17 cellular contexts compared by ENCODE assay signal in the genomic region with DNA sequence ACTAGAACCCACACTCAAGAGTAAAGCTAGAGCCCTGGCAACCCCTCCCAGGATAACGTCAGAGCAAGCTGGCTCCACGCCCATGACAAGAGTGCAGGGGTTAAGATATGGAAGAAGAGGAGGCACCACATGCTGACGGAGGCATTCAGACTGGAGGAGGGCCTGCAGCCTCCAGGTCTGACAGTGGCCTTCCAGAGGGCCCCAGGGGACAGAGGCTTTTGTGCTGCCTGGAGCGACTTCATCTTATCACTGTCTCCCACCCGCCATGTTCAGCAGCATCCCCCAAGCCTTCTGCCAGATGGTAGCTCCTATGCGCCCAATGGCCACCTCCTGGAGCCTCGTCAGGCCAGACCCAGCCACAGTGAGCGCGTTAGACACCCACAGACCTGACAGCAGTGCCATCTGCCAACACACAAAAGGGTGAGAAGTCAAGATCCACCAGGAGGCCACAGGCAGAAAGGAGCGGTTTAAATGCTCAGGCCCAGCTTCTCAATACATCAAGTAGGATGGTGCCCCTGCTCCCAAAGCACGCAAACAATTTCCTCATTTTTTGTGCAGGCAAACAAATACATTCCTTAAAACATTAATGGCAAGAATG.
"Had no signal": no experiment of that assay in that cellular context is flagged by ENCODE, and none has a peak within 500 bp of the region (broad histone marks: within the 10 kb centered on the region; RNA-seq: fewer than 3 reads in every experiment).

No MANE protein-coding gene starts in this region.

- ATAC-seq: activated CD8-positive, alpha-beta T cell treated with anti-CD3 and anti-CD28 coated beads for 36 hours; activated T-helper 17 cell treated with anti-CD3 and anti-CD28 coated beads, Interleukin-2, amount 50 U/mL, for 72 hours; heart left ventricle; left ventricle myocardium superior; stimulated activated effector memory CD8-positive, alpha-beta T cell treated with anti-CD3 and anti-CD28 coated beads, Interleukin-12 subunit alpha, Interleukin-12 subunit beta, amount 100 ng/mL, for 72 hours; T-helper 17 cell had no signal

- H3K36me3 ChIP-seq: brain microvascular endothelial cell, heart left ventricle, prostate gland, right atrium auricular region had no signal

- H3K9me3 ChIP-seq: heart left ventricle, prostate gland, right atrium auricular region, testis had no signal

- H3K4me3 ChIP-seq: heart left ventricle, prostate gland, right atrium auricular region, testis had no signal

- H3K4me1 ChIP-seq: prostate gland, right atrium auricular region, testis had no signal

- H3K27ac ChIP-seq: brain microvascular endothelial cell, heart left ventricle, prostate gland, right atrium auricular region, testis had no signal

- DNase-seq: activated B cell treated with CpG ODN at 0.5 μM for 24 hours; activated CD4-positive, alpha-beta T cell treated with anti-CD3 and anti-CD28 coated beads for 4 hours; activated CD8-positive, alpha-beta T cell treated with anti-CD3 and anti-CD28 coated beads for 36 hours; activated naive CD4-positive, alpha-beta T cell treated with anti-CD3 and anti-CD28 coated beads for 36 hours; activated T-cell treated with anti-CD3 and anti-CD28 coated beads, Interleukin-2, amount 50 U/mL, for 1 hour; anterior cingulate cortex; brain microvascular endothelial cell; cortex of kidney; heart left ventricle; kidney glomerular epithelial cell; left ventricle myocardium superior; T-helper 17 cell; testis had no signal

- H3K27me3 ChIP-seq: brain microvascular endothelial cell, heart left ventricle, right atrium auricular region, testis had no signal
